In the genomic region with DNA sequence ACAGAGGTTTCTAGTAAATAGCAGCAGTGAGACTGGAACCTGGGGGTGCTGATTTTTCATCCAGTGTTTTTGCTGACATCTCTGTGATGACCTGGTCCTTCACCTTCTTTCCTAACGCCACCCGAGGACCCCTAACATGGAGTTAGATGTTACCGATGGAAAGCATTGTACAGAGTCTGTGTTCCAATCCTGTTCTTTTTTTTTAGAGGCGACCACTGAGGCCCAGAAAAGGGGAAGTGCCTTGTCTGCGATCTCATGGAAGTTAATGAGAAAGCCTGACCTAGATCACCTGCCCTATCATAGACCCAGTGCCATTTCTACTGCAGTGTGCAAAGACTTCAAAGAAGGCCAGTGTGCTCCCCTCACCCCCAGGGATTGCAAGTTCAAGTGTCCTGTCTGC, we compare ENCODE assay signal across 25 cellular contexts.
"Had no signal": no experiment of that assay in that cellular context is flagged by ENCODE, and none has a peak within 500 bp of the region (broad histone marks: within the 10 kb centered on the region; RNA-seq: fewer than 3 reads in every experiment).

No MANE protein-coding gene starts in this region.

- H3K27me3 ChIP-seq: colonic mucosa, esophagus squamous epithelium, gastrocnemius medialis, left lung had no signal

- H3K4me3 ChIP-seq: colonic mucosa, esophagus squamous epithelium, gastrocnemius medialis, heart right ventricle, left lung, lower lobe of right lung, mucosa of descending colon had no signal

- H3K36me3 ChIP-seq: colonic mucosa, esophagus squamous epithelium, gastrocnemius medialis, heart right ventricle, left lung, lower lobe of right lung had no signal

- H3K4me1 ChIP-seq: colonic mucosa, esophagus squamous epithelium, gastrocnemius medialis, heart right ventricle, left lung, lower lobe of right lung had no signal

- H3K9me3 ChIP-seq: colonic mucosa, esophagus squamous epithelium, gastrocnemius medialis, heart right ventricle, left lung, lower lobe of right lung, mucosa of descending colon had no signal

- H3K27ac ChIP-seq: colonic mucosa, epithelial cell of prostate, esophagus squamous epithelium, gastrocnemius medialis, heart right ventricle, left lung, lower lobe of right lung had no signal

- DNase-seq: colonic mucosa; cortex of kidney; effector CD8-positive, alpha-beta T cell; effector memory CD8-positive, alpha-beta T cell; endodermal cell; erythroblast; esophagus squamous epithelium; foreskin fibroblast; foreskin melanocyte; gastrocnemius medialis; glutamatergic neuron; head of caudate nucleus; heart right ventricle; hippocampal formation; left cardiac atrium; left lung; left ventricle myocardium superior; lower lobe of right lung; mesenchymal stem cell; mucosa of descending colon had no signal

- FAIRE-seq: endometrium, islet of Langerhans, keratinocyte had no signal

- ATAC-seq: effector memory CD8-positive, alpha-beta T cell; esophagus mucosa; gastrocnemius medialis; heart right ventricle; left cardiac atrium; left lung; left ventricle myocardium superior; lower lobe of right lung had no signal
